ENCODE assay signal across 26 cellular contexts in genomic region chr1:220958234-220958633, GRCh38.
"Had no signal": no experiment of that assay in that cellular context is flagged by ENCODE, and none has a peak within 500 bp of the region (broad histone marks: within the 10 kb centered on the region; RNA-seq: fewer than 3 reads in every experiment).

No MANE protein-coding gene starts in this region.

- DNase-seq: cerebellar nuclear complex; dermis blood vessel endothelial cell; effector CD4-positive, alpha-beta T cell; endodermal cell; erythroblast; foreskin melanocyte; heart left ventricle; hippocampal formation; left colon; mucosa of descending colon; nucleus accumbens; pancreas; right cardiac atrium; spleen; stimulated activated CD4-positive, alpha-beta T cell treated with anti-CD3 and anti-CD28 coated beads, Interleukin-2, amount 100 ng/mL, for 24 hours; stimulated activated CD4-positive, alpha-beta T cell treated with anti-CD3 and anti-CD28 coated beads, Interleukin-4, amount 100 ng/mL, for 4 hours; stimulated activated naive B cell treated with anti-CD40 and anti-IgM and Interleukin-4, amounts not matched to agents 10 μg/mL and 1 μg/mL and 100 μg/mL, for 72 hours; stomach; substantia nigra had no signal

- FAIRE-seq: colon, endothelial cell of umbilical vein, pancreas, urothelium cell line had no signal

- H3K9ac ChIP-seq: neural progenitor cell had no signal

- H3K36me3 Mint-ChIP-seq: natural killer cell treated with Interleukin-12 subunit alpha and Interleukin-12 subunit beta and Interleukin-15 and Interleukin-18, amount 100 ng/mL, for 72 hours; neural progenitor cell; stimulated activated naive B cell treated with anti-CD40 and anti-IgM and Interleukin-4, amounts not matched to agents 10 μg/mL and 1 μg/mL and 100 μg/mL, for 72 hours; type B pancreatic cell had no signal

- ATAC-seq: heart left ventricle; left colon; mucosa of descending colon; natural killer cell treated with Interleukin-12 subunit alpha and Interleukin-12 subunit beta and Interleukin-15 and Interleukin-18, amount 100 ng/mL, for 72 hours; pancreas; right cardiac atrium; stimulated activated naive B cell treated with anti-CD40 and anti-IgM and Interleukin-4, amounts not matched to agents 10 μg/mL and 1 μg/mL and 100 μg/mL, for 72 hours had no signal

- H3K4me3 Mint-ChIP-seq: endodermal cell; natural killer cell treated with Interleukin-12 subunit alpha and Interleukin-12 subunit beta and Interleukin-15 and Interleukin-18, amount 100 ng/mL, for 72 hours; neural progenitor cell; stimulated activated naive B cell treated with anti-CD40 and anti-IgM and Interleukin-4, amounts not matched to agents 10 μg/mL and 1 μg/mL and 100 μg/mL, for 72 hours; type B pancreatic cell had no signal

- H3K4me1 ChIP-seq: neural progenitor cell, pancreas, spleen, stomach had no signal

- H3K4me1 Mint-ChIP-seq: endodermal cell had no signal

- H3K9me3 ChIP-seq: heart left ventricle, mucosa of descending colon, pancreas, spleen, stomach had no signal

- H3K27ac Mint-ChIP-seq: endodermal cell; natural killer cell treated with Interleukin-12 subunit alpha and Interleukin-12 subunit beta and Interleukin-15 and Interleukin-18, amount 100 ng/mL, for 72 hours; neural progenitor cell; progenitor cell of endocrine pancreas; stimulated activated naive B cell treated with anti-CD40 and anti-IgM and Interleukin-4, amounts not matched to agents 10 μg/mL and 1 μg/mL and 100 μg/mL, for 72 hours; type B pancreatic cell had no signal

- H2AFZ ChIP-seq: neural progenitor cell had no signal

- H3K36me3 ChIP-seq: heart left ventricle, neural progenitor cell, pancreas, spleen, stomach had no signal

- H3K27me3 Mint-ChIP-seq: natural killer cell treated with Interleukin-12 subunit alpha and Interleukin-12 subunit beta and Interleukin-15 and Interleukin-18, amount 100 ng/mL, for 72 hours had no signal

- H3K9me3 Mint-ChIP-seq: endodermal cell; neural progenitor cell; stimulated activated naive B cell treated with anti-CD40 and anti-IgM and Interleukin-4, amounts not matched to agents 10 μg/mL and 1 μg/mL and 100 μg/mL, for 72 hours; type B pancreatic cell had no signal

- H3K4me3 ChIP-seq: heart left ventricle, mucosa of descending colon, neural progenitor cell, pancreas, spleen, stomach had no signal

- H3K27me3 ChIP-seq: heart left ventricle, neural progenitor cell, pancreas, spleen had no signal

- H3K27ac ChIP-seq: neural progenitor cell, pancreas, spleen, stomach had no signal

- H3K4me2 ChIP-seq: neural progenitor cell had no signal
